In the genomic region with DNA sequence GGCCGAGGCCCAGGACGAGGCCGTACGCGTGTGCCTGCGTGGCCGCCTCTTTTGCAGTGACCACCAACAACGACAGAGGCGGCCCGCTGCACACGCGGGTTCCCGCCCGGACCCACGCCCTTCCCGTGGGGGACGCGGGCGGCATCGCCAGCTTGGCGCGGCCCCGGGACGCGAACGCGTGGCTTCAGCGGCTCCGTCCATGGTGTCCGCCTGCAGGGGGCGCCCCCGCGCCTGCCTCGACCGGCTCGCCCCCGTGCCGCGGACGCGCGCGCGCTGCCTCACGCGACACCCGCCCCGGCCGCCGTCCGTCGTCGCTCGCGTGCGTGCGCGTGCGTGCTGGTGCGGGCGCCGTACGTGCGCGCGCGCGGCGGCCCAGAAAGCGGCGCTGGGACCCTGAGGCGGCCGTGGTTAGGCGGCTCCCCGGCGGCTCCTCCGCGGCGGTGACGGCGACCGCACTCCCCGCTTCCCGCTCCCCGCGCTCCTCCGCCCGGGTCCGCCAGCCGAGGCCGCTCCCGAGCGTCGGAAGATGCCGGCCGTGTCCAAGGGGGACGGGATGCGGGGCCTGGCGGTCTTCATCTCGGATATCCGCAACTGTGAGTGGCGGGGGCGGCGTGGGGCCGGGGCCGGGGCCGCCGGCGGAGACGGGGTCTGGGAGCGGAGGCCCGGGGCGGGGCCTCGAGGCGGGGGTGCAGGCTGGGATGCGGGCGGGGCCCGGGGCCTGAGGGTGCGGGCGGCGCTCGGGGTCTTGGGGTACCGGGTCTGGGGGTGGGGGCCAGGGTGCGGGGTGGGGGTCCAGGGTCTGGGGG, we compare ENCODE assay signal across 8 cellular contexts. TPM values are rescaled to one million over a fixed set of nuclear protein-coding genes. Genes with fewer than 3 reads are reported as not detected.
DNase-seq lines count a peak whose midpoint lies in the region; ATAC-seq and TF ChIP-seq lines count a peak whose summit lies in the region.

TSS of gene AP2A2 (plus strand) at position 375 of the 806 bp plus-strand sequence. CDS start at position 527, 152 bp downstream.

- H3K4me3 Mint-ChIP-seq in mesothelial cell of epicardium = peak within 1 kb of the TSS; percentile 87

- peak; percentile 84 for ATAC-seq in HG03521 (IDR thresholded peaks at IDR 0.05; ENCODE audit: unreplicated experiment)

- in situ Hi-C loops in endometrial microvascular endothelial cells (cut with HindIII; ENCODE audit: inconsistent ontology term, low pct_unique_long_range_greater_than_20kb, low sequenced_read_pairs) = no loop called here

- H3K9me3 Mint-ChIP-seq in mesothelial cell of epicardium = no peaks in the 10 kb centered on the region

- H3K36me3 Mint-ChIP-seq in mesothelial cell of epicardium = no peaks in the 10 kb centered on the region

- H3K27ac ChIP-seq in C4-2B = peak within 1 kb of the TSS; percentile 82

- peak; percentile 96 for TF ChIP-seq CTCF in C4-2B (conservative IDR thresholded peaks at IDR 0.05)
- TF ChIP-seq CTCF in mesothelial cell of epicardium (IDR thresholded peaks at IDR 0.05; ENCODE audit: unreplicated experiment) = peak; percentile 77

- H3K4me1 Mint-ChIP-seq in mesothelial cell of epicardium = peaks cover 17% of the 10 kb centered on the region

- peak within 1 kb of the TSS; percentile 90 for H3K27ac Mint-ChIP-seq in mesothelial cell of epicardium

- peak; percentile 92 for DNase-seq in GM19240 (ENCODE audit: insufficient read length, low spot score)
- DNase-seq in NOMO-1 treated with dmso at 0.1 percent for 144 hours (lab: John Stamatoyannopoulos, UW; ENCODE audit: unreplicated experiment) = peak; percentile 53
- peak; percentile 46 for DNase-seq in activated CD8-positive, alpha-beta memory T cell treated with anti-CD3 and anti-CD28 coated beads, Interleukin-2, amount 50 U/mL, for 1 hour (ENCODE audit: extremely low read depth)
- DNase-seq in mesothelial cell of epicardium (ENCODE audit: low spot score in 2 of 2, unreplicated experiment in 2 of 2) = peak; percentile 91 to 94
- peak; percentile 73 to 85 for DNase-seq in stimulated activated CD8-positive, alpha-beta memory T cell treated with anti-CD3 and anti-CD28 coated beads, Interleukin-15, amount 100 ng/mL, for 4 hours (ENCODE audit: low read depth in 2 of 2)

- H3K27me3 Mint-ChIP-seq in mesothelial cell of epicardium (ENCODE audit: low read depth) = no peaks in the 10 kb centered on the region

RNA-seq across cellular contexts. Expression of gene AP2A2, which starts in this region (rescaled TPM):
- total RNA-seq in endometrial microvascular endothelial cells (ENCODE audit: inconsistent ontology term) (66.6 TPM), mesothelial cell of epicardium (74.9 to 89.1 TPM (median 86.6 TPM) in 3 replicates)

Comparison
In these comparisons a context has a peak if more than half of its experiments do, and no peak if none do; other contexts are left out.
1. Peak in every context shown above with its lines: DNase-seq, ATAC-seq and H3K27ac ChIP-seq.